Comparison of ENCODE assay signal across 23 cellular contexts in the genomic region with DNA sequence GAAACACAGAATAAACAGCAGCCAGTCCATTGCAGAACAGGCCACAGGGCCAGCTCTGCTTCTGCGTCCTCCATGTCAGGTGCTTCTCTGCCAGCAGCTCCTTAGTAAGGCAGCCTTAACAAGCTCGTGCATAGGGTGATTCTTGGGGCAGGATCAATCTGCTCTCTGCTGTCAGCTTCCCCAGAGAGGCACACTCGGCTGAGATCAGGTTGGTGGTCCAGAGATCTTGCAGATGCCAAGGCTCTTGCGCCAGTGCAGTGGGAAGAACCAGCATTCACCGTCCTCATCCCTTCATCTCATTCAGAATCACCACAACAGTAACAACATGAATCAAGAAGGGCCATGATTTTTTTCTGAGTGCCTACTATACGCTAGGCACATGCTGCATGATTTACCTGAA. TPM values are rescaled to one million over a fixed set of nuclear protein-coding genes. Genes with fewer than 3 reads are reported as not detected.
DNase-seq lines count a peak whose midpoint lies in the region; ATAC-seq, FAIRE-seq and TF ChIP-seq lines count a peak whose summit lies in the region.
"Had no signal": no experiment of that assay in that cellular context is flagged by ENCODE, and none has a peak within 500 bp of the region (broad histone marks: within the 10 kb centered on the region; RNA-seq: fewer than 3 reads in every experiment).

No MANE protein-coding gene starts in this region.

- H3K4me2 ChIP-seq in mesenchymal stem cell (ENCODE audit: low read length, poor library complexity, severe bottlenecking) = no peak overlapping the region
- no peak overlapping the region for H3K4me2 ChIP-seq in neuronal stem cell (ENCODE audit: insufficient read depth, low read length, poor library complexity, severe bottlenecking)
- no peak overlapping the region for H3K4me2 ChIP-seq in GM23338

- FAIRE-seq in bronchial epithelial cell (lab: Jason Lieb, UNC) = peak; percentile 7
- FAIRE-seq: A204.1, GM12878, H1, HTR-8/SVneo had no signal

- no peaks in the 10 kb centered on the region for H4K20me1 ChIP-seq in GM23338 (replicated peaks; ENCODE audit: insufficient read depth)

- H3K18ac ChIP-seq in mesenchymal stem cell (ENCODE audit: low read depth in 1 of 2, low read length in 2 of 2) (no peak overlapping the region), neuronal stem cell (ENCODE audit: low read length) (peak overlapping the region; percentile 73)

- H3K4me3 ChIP-seq in bronchial epithelial cell (ENCODE audit: low read depth, low read length) (no peak overlapping the region), mesenchymal stem cell (ENCODE audit: insufficient read depth in 1 of 2, low read depth in 1 of 2, low read length in 2 of 2) (no peak overlapping the region), neuronal stem cell (ENCODE audit: low read length in 2 of 2) (no peak overlapping the region), GM23338 (no peak overlapping the region)
- H3K4me3 ChIP-seq: GM12878 had no signal

- no peak overlapping the region for H4K8ac ChIP-seq in mesenchymal stem cell (ENCODE audit: low read length)
- no peak overlapping the region for H4K8ac ChIP-seq in neuronal stem cell (ENCODE audit: low read depth, low read length)

- no peak for TF ChIP-seq CTCF in brain (conservative IDR thresholded peaks at IDR 0.05)
- TF ChIP-seq CTCF in bronchial epithelial cell (IDR thresholded peaks at IDR 0.05; ENCODE audit: insufficient read depth, low read length, severe bottlenecking) = no peak
- no peak for TF ChIP-seq CTCF in GM23338 (conservative IDR thresholded peaks at IDR 0.05; ENCODE audit: low read depth in 2 of 2)

- H3K27ac Mint-ChIP-seq in brain (peak overlapping the region in 4 of 5 experiments; percentile 3 to 64 (median 28)), GM23338 (no peak overlapping the region)
- H3K27ac Mint-ChIP-seq: CD4-positive, CD25-positive, alpha-beta regulatory T cell; CD8-positive, alpha-beta memory T cell had no signal

- peaks cover 27% of the 10 kb centered on the region for H3K4me1 ChIP-seq in mesenchymal stem cell (ENCODE audit: control insufficient read depth, insufficient read depth, low read depth, low read length)
- H3K4me1 ChIP-seq in neuronal stem cell (ENCODE audit: control insufficient read depth in 2 of 2, insufficient read depth in 1 of 2, low read depth in 1 of 2, low read length in 2 of 2) = peaks cover 7 to 17% of the 10 kb centered on the region in 2 donors
- H3K4me1 ChIP-seq in GM23338 (ENCODE audit: insufficient read depth) = peaks cover 13% of the 10 kb centered on the region
- H3K4me1 ChIP-seq: BE2C had no signal

- H3K27me3 Mint-ChIP-seq in brain (peaks cover 6% of the 10 kb centered on the region), GM23338 (ENCODE audit: insufficient read depth, low read depth, poor library complexity) (peaks cover 16% of the 10 kb centered on the region)

- no peak overlapping the region for H4K91ac ChIP-seq in mesenchymal stem cell (ENCODE audit: low read length)
- no peak overlapping the region for H4K91ac ChIP-seq in neuronal stem cell (ENCODE audit: low read depth, low read length, poor library complexity)

- H3K23ac ChIP-seq in mesenchymal stem cell (ENCODE audit: low read length in 2 of 2) (peak overlapping the region in 1 of 2 experiments; percentile 23), neuronal stem cell (ENCODE audit: low read depth, low read length, poor library complexity) (no peak overlapping the region)

- no peak overlapping the region for H2BK5ac ChIP-seq in mesenchymal stem cell (ENCODE audit: low read depth, low read length, poor library complexity, severe bottlenecking)
- no peak overlapping the region for H2BK5ac ChIP-seq in neuronal stem cell (ENCODE audit: low read length)

- H2AFZ ChIP-seq in mesenchymal stem cell (ENCODE audit: low read depth, low read length) = no peak overlapping the region
- H2AFZ ChIP-seq in neuronal stem cell (ENCODE audit: low read length) = no peak overlapping the region
- H2AFZ ChIP-seq in GM23338 = no peak overlapping the region

- H3K14ac ChIP-seq in mesenchymal stem cell (ENCODE audit: low read length in 2 of 2) (no peak overlapping the region), neuronal stem cell (ENCODE audit: low read length) (no peak overlapping the region)

- no peak overlapping the region for H3K9ac ChIP-seq in mesenchymal stem cell (ENCODE audit: low read length)
- H3K9ac ChIP-seq in neuronal stem cell (ENCODE audit: low read depth, low read length, poor library complexity) = no peak overlapping the region

- H3K9me3 Mint-ChIP-seq in brain (peaks cover 5 to 21% (median 8%) of the 10 kb centered on the region in 5 experiments), GM23338 (no peaks in the 10 kb centered on the region)
- H3K9me3 Mint-ChIP-seq: H9 had no signal

- no peak overlapping the region for H2BK12ac ChIP-seq in mesenchymal stem cell (ENCODE audit: low read length in 2 of 2)
- H2BK12ac ChIP-seq in neuronal stem cell (ENCODE audit: low read length) = no peak overlapping the region

- H3K36me3 ChIP-seq in bronchial epithelial cell (ENCODE audit: control insufficient read depth, insufficient read depth, low read length) (no peaks in the 10 kb centered on the region), mesenchymal stem cell (ENCODE audit: control insufficient read depth in 1 of 2, insufficient read depth in 2 of 2, low read depth in 1 of 2, low read length in 2 of 2) (no peaks in the 10 kb centered on the region), neuronal stem cell (replicated peaks in 1 of 2; ENCODE audit: control insufficient read depth in 2 of 2, insufficient read depth in 2 of 2, low read length in 2 of 2) (no peaks in the 10 kb centered on the region), GM23338 (ENCODE audit: insufficient read depth) (no peaks in the 10 kb centered on the region)
- H3K36me3 ChIP-seq: BE2C had no signal

- H2BK120ac ChIP-seq in mesenchymal stem cell (ENCODE audit: low read depth, low read length) = no peak overlapping the region
- no peak overlapping the region for H2BK120ac ChIP-seq in neuronal stem cell (ENCODE audit: low read depth, low read length)

- H3K36me3 Mint-ChIP-seq in brain = no peaks in the 10 kb centered on the region
- no peaks in the 10 kb centered on the region for H3K36me3 Mint-ChIP-seq in GM23338 (ENCODE audit: low read depth)
- H3K36me3 Mint-ChIP-seq: CD4-positive, CD25-positive, alpha-beta regulatory T cell; CD8-positive, alpha-beta memory T cell had no signal

- peaks cover 63% of the 10 kb centered on the region for H3K4me1 Mint-ChIP-seq in brain
- H3K4me1 Mint-ChIP-seq in GM23338 = peaks cover 20% of the 10 kb centered on the region
- H3K4me1 Mint-ChIP-seq: CD4-positive, CD25-positive, alpha-beta regulatory T cell; CD8-positive, alpha-beta memory T cell had no signal

- H3K27ac ChIP-seq in mesenchymal stem cell (ENCODE audit: low read length, poor library complexity, severe bottlenecking) (no peak overlapping the region), neuronal stem cell (replicated peaks; ENCODE audit: low read length) (no peak overlapping the region), GM23338 (ENCODE audit: low read depth) (no peak overlapping the region)

- DNase-seq in bronchial epithelial cell (ENCODE audit: low read depth) = no peak
- no peak for DNase-seq in mesenchymal stem cell
- DNase-seq in neuronal stem cell (ENCODE audit: low spot score) = no peak
- no peak for DNase-seq in GM23338 (ENCODE audit: low spot score)
- no peak for DNase-seq in germinal center (ENCODE audit: low spot score)
- no peak for DNase-seq in NCI-H128 (lab: John Stamatoyannopoulos, UW; ENCODE audit: unreplicated experiment)
- DNase-seq: ACHN; BE2C; C1 segment of cervical spinal cord; CD4-positive, CD25-positive, alpha-beta regulatory T cell; CD8-positive, alpha-beta memory T cell; COR-L47; DMS 273 treated with DMSO at 0.1 percent for 48 hours; DMS53; DND-41; EL; H9; IMR-90 had no signal

- no peak for ATAC-seq in GM23338
- ATAC-seq: GM12878 had no signal

- H3F3A ChIP-seq in GM23338 (replicated peaks; ENCODE audit: low read depth) = no peaks in the 10 kb centered on the region

- peak overlapping the region; percentile 27 for H2AK5ac ChIP-seq in mesenchymal stem cell (ENCODE audit: low read length, severe bottlenecking)
- no peak overlapping the region for H2AK5ac ChIP-seq in neuronal stem cell (ENCODE audit: low read depth, low read length)

- H3K79me1 ChIP-seq in mesenchymal stem cell (replicated peaks; ENCODE audit: low read length, poor library complexity, severe bottlenecking) (no peaks in the 10 kb centered on the region), neuronal stem cell (ENCODE audit: low read depth, low read length) (no peaks in the 10 kb centered on the region)

- H3K79me2 ChIP-seq in GM23338 (replicated peaks; ENCODE audit: insufficient read depth) = no peaks in the 10 kb centered on the region

- H3K27me3 ChIP-seq in bronchial epithelial cell (ENCODE audit: control insufficient read depth, insufficient read depth, low read length) (no peaks in the 10 kb centered on the region), mesenchymal stem cell (ENCODE audit: control insufficient read depth in 1 of 2, insufficient read depth in 1 of 2, low read length in 2 of 2) (peaks cover 0 to 72% of the 10 kb centered on the region in 2 experiments), neuronal stem cell (ENCODE audit: control insufficient read depth in 3 of 3, insufficient read depth in 3 of 3, low read depth in 1 of 3, low read length in 3 of 3) (peaks cover 0 to 16% (median 0%) of the 10 kb centered on the region in 3 experiments), GM23338 (ENCODE audit: insufficient read depth) (no peaks in the 10 kb centered on the region)
- H3K27me3 ChIP-seq: BE2C had no signal

- no peak overlapping the region for H2BK15ac ChIP-seq in mesenchymal stem cell (ENCODE audit: low read depth, poor library complexity, severe bottlenecking)
- peak overlapping the region; percentile 24 for H2BK15ac ChIP-seq in neuronal stem cell (ENCODE audit: low read length)

- H3K9me3 ChIP-seq in mesenchymal stem cell (ENCODE audit: control insufficient read depth, low read length) (peaks cover 4% of the 10 kb centered on the region), neuronal stem cell (replicated peaks in 1 of 2; ENCODE audit: control insufficient read depth in 2 of 2, insufficient read depth in 1 of 2, low read depth in 1 of 2, low read length in 2 of 2) (no peaks in the 10 kb centered on the region)
- H3K9me3 ChIP-seq: BE2C had no signal

- no peaks in the 10 kb centered on the region for H3K9me2 ChIP-seq in GM23338 (ENCODE audit: insufficient read depth)

- H3K4ac ChIP-seq in mesenchymal stem cell (ENCODE audit: low read depth in 1 of 2, low read length in 2 of 2) (no peak overlapping the region), neuronal stem cell (ENCODE audit: low read length) (no peak overlapping the region)

- H3K4me3 Mint-ChIP-seq in brain = no peak overlapping the region
- no peak overlapping the region for H3K4me3 Mint-ChIP-seq in GM23338
- H3K4me3 Mint-ChIP-seq: CD4-positive, CD25-positive, alpha-beta regulatory T cell; CD8-positive, alpha-beta memory T cell; H9 had no signal

- WGBS in mesenchymal stem cell = 79% methylated on average over 5 of the region's 6 CpGs
- WGBS in neuronal stem cell (ENCODE audit: extremely low coverage in 2 of 2, insufficient read length in 2 of 2, insufficient replicate concordance in 1 of 2), 2 donors = no CpG with 5 or more reads among the region's 6 CpGs

RNA-seq across cellular contexts. Expression of gene ALDH1B1, which starts 49.0 kb away (rescaled TPM):
- polyA plus RNA-seq in brain (ENCODE audit: insufficient read depth, low read depth, low replicate concordance) (19.7 TPM), GM23338 (2016; fragmentation: Nextera tagmentation; extraction: Ambion mirVana) (35.5 and 37.5 TPM in 2 replicates)
- total RNA-seq in bronchial epithelial cell = 4.6 and 11.1 TPM in 2 replicates
- 10.5 TPM for polyA plus RNA-seq in mesenchymal stem cell (2013, experiment 1 of 2)
- 9.8 TPM for polyA plus RNA-seq in mesenchymal stem cell (2013, experiment 2 of 2)
- polyA plus RNA-seq in neuronal stem cell (2013, experiment 1 of 2) = 24.0 TPM
- 24.2 TPM for polyA plus RNA-seq in neuronal stem cell (2013, experiment 2 of 2)
- total RNA-seq in GM23338 (2014; rRNA removed; shearing (Covaris generic)) = 74.8 and 79.7 TPM in 2 replicates
